ENCODE assay signal across 8 cellular contexts in the genomic region with DNA sequence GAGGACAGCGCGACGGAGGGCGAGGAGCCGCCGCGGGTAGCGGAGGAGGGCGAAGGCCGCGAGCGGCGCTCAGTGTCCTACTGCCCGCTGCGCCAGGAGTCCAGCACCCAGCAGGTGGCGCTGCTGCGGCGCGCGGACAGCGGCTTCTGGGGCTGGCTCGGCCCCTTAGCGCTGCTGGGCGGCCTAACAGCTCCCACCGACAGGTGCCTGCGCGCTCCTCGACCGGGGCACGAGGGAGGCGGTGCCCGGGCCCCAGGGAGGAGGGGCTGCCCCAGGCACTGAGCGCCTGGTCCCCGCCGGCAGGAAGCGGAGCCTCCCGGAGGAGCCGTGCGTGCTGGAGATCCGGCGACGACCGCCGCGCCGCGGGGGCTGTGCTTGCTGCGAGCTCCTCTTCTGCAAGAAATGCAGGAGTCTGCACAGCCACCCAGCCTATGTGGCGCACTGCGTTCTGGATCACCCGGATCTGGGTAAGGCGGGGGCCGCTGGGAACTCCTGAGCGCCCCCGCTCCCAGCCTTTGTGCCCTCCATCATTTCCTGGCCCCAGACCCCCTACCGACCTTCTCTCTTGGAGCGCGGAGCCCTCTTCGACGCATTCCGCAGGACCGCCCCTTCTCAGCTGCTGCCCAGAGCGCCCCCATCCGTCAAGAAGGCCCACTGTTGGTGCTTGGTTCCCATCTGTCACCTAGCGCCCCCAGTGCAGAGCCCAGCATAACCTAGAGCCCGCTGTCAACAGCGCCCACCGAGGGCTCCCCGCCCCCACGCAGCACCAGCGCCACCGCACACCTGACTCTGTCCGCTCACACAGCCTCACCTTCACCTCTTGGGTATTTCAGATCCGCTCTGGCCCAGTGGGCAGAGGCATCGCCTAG. TPM values are rescaled to one million over a fixed set of nuclear protein-coding genes. Genes with fewer than 3 reads are reported as not detected.
DNase-seq lines count a peak whose midpoint lies in the region; ATAC-seq and TF ChIP-seq lines count a peak whose summit lies in the region.

No MANE protein-coding gene starts in this region.

- TF ChIP-seq CTCF in AG10803 (conservative IDR thresholded peaks at IDR 0.05; ENCODE audit: low read length) (peak; percentile 76), choroid plexus epithelial cell (conservative IDR thresholded peaks at IDR 0.05; ENCODE audit: low read depth, low read length) (peak; percentile 74)

- ATAC-seq in GM19043 (IDR thresholded peaks at IDR 0.05; ENCODE audit: low read depth, unreplicated experiment) (peak; percentile 87), HG03432 (IDR thresholded peaks at IDR 0.05; ENCODE audit: unreplicated experiment) (peak; percentile 91)

- DNase-seq in AG10803 (ENCODE audit: low read depth) (peak; percentile 65), NCI-H460 (ENCODE audit: extremely low read depth, low read depth) (peak; percentile 85), choroid plexus epithelial cell (ENCODE audit: low read depth) (peak; percentile 84), left kidney (ENCODE audit: low read depth, low spot score) (peak; percentile 97)
- peak; percentile 82 to 83 for DNase-seq in activated CD4-positive, alpha-beta T cell treated with anti-CD3 and anti-CD28 coated beads for 4 hours
- DNase-seq in stimulated activated CD4-positive, alpha-beta T cell treated with anti-CD3 and anti-CD28 coated beads, Interleukin-1b, Interleukin-23, amount 100 ng/mL, for 4 hours (ENCODE audit: low read depth in 2 of 2), result peak; percentile 74 to 87

- H3K4me3 ChIP-seq in AG10803 (ENCODE audit: low read length), result peak overlapping the region; percentile 43
- peak overlapping the region; percentile 49 for H3K4me3 ChIP-seq in choroid plexus epithelial cell (ENCODE audit: low read depth, low read length)

RNA-seq across cellular contexts. Expression of a gene that starts 3.7 kb away (rescaled TPM):
- total RNA-seq in NCI-H460 (2014; rRNA removed; shearing (Covaris generic)), result not detected in 2 replicates
- polyA plus RNA-seq in NCI-H460 (2014; cell fraction: nucleus; rRNA removed), result not detected in 2 replicates

RNA-seq across cellular contexts. Expression of a gene that starts 11.3 kb away (rescaled TPM):
- total RNA-seq in NCI-H460 (2014; rRNA removed; shearing (Covaris generic)), result not detected in 2 replicates
- polyA plus RNA-seq in NCI-H460 (2014; cell fraction: nucleus; rRNA removed), result not detected in 2 replicates

RNA-seq across cellular contexts. Expression of a gene that starts 31.1 kb away (rescaled TPM):
- total RNA-seq in NCI-H460 (2014; rRNA removed; shearing (Covaris generic)), result 0.12 TPM in 1 of 2 replicates, not detected in the other
- not detected in 2 replicates for polyA plus RNA-seq in NCI-H460 (2014; cell fraction: nucleus; rRNA removed)

RNA-seq across cellular contexts. Expression of a gene that starts 32.9 kb away (rescaled TPM):
- 2.3 and 2.5 TPM in 2 replicates for total RNA-seq in NCI-H460 (2014; rRNA removed; shearing (Covaris generic))
- 2.5 and 3.0 TPM in 2 replicates for polyA plus RNA-seq in NCI-H460 (2014; cell fraction: nucleus; rRNA removed)

RNA-seq across cellular contexts. Expression of a gene that starts 44.9 kb away (rescaled TPM):
- 41.0 and 48.8 TPM in 2 replicates for total RNA-seq in NCI-H460 (2014; rRNA removed; shearing (Covaris generic))
- 16.1 and 93.7 TPM in 2 replicates for polyA plus RNA-seq in NCI-H460 (2014; cell fraction: nucleus; rRNA removed)

Comparison
In these comparisons a context has a peak if more than half of its experiments do, and no peak if none do; other contexts are left out.
1. Peak in every context shown above with its lines: DNase-seq, ATAC-seq and H3K4me3 ChIP-seq.